ENCODE assay signal across 7 cellular contexts in genomic region chr9:214488-215448, GRCh38. TPM values are rescaled to one million over a fixed set of nuclear protein-coding genes. Genes with fewer than 3 reads are reported as not detected.
A peak's percentile ranks its signal among the peaks of the same experiment; 100 is the strongest.
DNase-seq lines count a peak whose midpoint lies in the region; ATAC-seq and TF ChIP-seq lines count a peak whose summit lies in the region.

TSS of gene DOCK8 (plus strand) at chr9:214865. CDS start at chr9:214977, 112 bp downstream.

- H3K9me3 ChIP-seq in neuronal stem cell (replicated peaks in 1 of 2; ENCODE audit: control insufficient read depth in 2 of 2, insufficient read depth in 1 of 2, low read depth in 1 of 2, low read length in 2 of 2) (peaks cover 0 to 4% of the 10 kb centered on the region in 2 donors), testis (no peaks in the 10 kb centered on the region)

- DNase-seq in NCI-H526 treated with DMSO at 0.1 percent for 48 hours (lab: John Stamatoyannopoulos, UW) (peak; percentile 42), activated T-cell treated with anti-CD3 and anti-CD28 coated beads for 4 hours (peak; percentile 24), fibroblast of mammary gland (ENCODE audit: low read depth) (peak; percentile 21), neuronal stem cell (ENCODE audit: low spot score) (peak; percentile 59), testis (peak; percentile 82)

- H3K14ac ChIP-seq in neuronal stem cell (ENCODE audit: low read length): peak within 1 kb of the TSS; percentile 5

- peak within 1 kb of the TSS; percentile 99 for H2AFZ ChIP-seq in neuronal stem cell (ENCODE audit: low read length)

- no peak within 1 kb of the TSS for H2BK5ac ChIP-seq in neuronal stem cell (ENCODE audit: low read length)

- H2BK12ac ChIP-seq in neuronal stem cell (ENCODE audit: low read length): no peak within 1 kb of the TSS

- no peak within 1 kb of the TSS for H3K27ac ChIP-seq in neuronal stem cell (replicated peaks; ENCODE audit: low read length)
- peak within 1 kb of the TSS; percentile 87 to 93 for H3K27ac ChIP-seq in testis

- H3K79me1 ChIP-seq in neuronal stem cell (ENCODE audit: low read depth, low read length): no peaks in the 10 kb centered on the region

- peak within 1 kb of the TSS; percentile 93 for H3K18ac ChIP-seq in neuronal stem cell (ENCODE audit: low read length)

- H2BK120ac ChIP-seq in neuronal stem cell (ENCODE audit: low read depth, low read length): no peak within 1 kb of the TSS

- H3K23ac ChIP-seq in neuronal stem cell (ENCODE audit: low read depth, low read length, poor library complexity): peak within 1 kb of the TSS; percentile 95

- TF ChIP-seq POLR2A in testis (IDR thresholded peaks at IDR 0.05): no peak

- peak within 1 kb of the TSS; percentile 55 for H4K8ac ChIP-seq in neuronal stem cell (ENCODE audit: low read depth, low read length)

- H3K4me3 ChIP-seq in fibroblast of mammary gland (ENCODE audit: control insufficient read depth, low read depth, low read length) (peak within 1 kb of the TSS; percentile 20), neuronal stem cell (ENCODE audit: low read length in 2 of 2) (peak within 1 kb of the TSS; percentile 45 to 87), testis (peak within 1 kb of the TSS; percentile 61 to 73)

- H2AK5ac ChIP-seq in neuronal stem cell (ENCODE audit: low read depth, low read length): no peak within 1 kb of the TSS

- TF ChIP-seq CTCF in fibroblast of mammary gland (conservative IDR thresholded peaks at IDR 0.05; ENCODE audit: control insufficient read depth, insufficient read depth, low read depth, low read length): no peak
- TF ChIP-seq CTCF in testis (IDR thresholded peaks at IDR 0.05): peak in 2 of 3 experiments; percentile 15 to 54

- H2BK15ac ChIP-seq in neuronal stem cell (ENCODE audit: low read length): no peak within 1 kb of the TSS

- peak; percentile 70 for ATAC-seq in GM18520 (IDR thresholded peaks at IDR 0.05; ENCODE audit: unreplicated experiment)
- ATAC-seq in HG02884 (IDR thresholded peaks at IDR 0.05; ENCODE audit: unreplicated experiment): peak; percentile 86

- H3K27me3 ChIP-seq in neuronal stem cell (ENCODE audit: control insufficient read depth in 3 of 3, insufficient read depth in 3 of 3, low read depth in 1 of 3, low read length in 3 of 3): peaks cover 4 to 65% (median 26%) of the 10 kb centered on the region in 3 experiments
- H3K27me3 ChIP-seq in testis: no peaks in the 10 kb centered on the region

- H3K4ac ChIP-seq in neuronal stem cell (ENCODE audit: low read length): no peak within 1 kb of the TSS

- peak within 1 kb of the TSS; percentile 85 for H3K9ac ChIP-seq in neuronal stem cell (ENCODE audit: low read depth, low read length, poor library complexity)

- intact Hi-C loops in testis (cut with DNase I; ENCODE audit: low total_unique reads): no loop called here

- H3K4me2 ChIP-seq in neuronal stem cell (ENCODE audit: insufficient read depth, low read length, poor library complexity, severe bottlenecking): peak within 1 kb of the TSS; percentile 89

- H4K91ac ChIP-seq in neuronal stem cell (ENCODE audit: low read depth, low read length, poor library complexity): peak within 1 kb of the TSS; percentile 43

- no CpG with 5 or more reads among the region's 116 CpGs for WGBS in neuronal stem cell (ENCODE audit: extremely low coverage in 2 of 2, insufficient read length in 2 of 2, insufficient replicate concordance in 1 of 2), 2 donors
- 1% methylated on average over 17 to 54 of the region's 116 CpGs for WGBS in testis, 2 donors

- H3K36me3 ChIP-seq in neuronal stem cell (replicated peaks in 1 of 2; ENCODE audit: control insufficient read depth in 2 of 2, insufficient read depth in 2 of 2, low read length in 2 of 2) (no peaks in the 10 kb centered on the region), testis (ENCODE audit: low read depth, missing control alignments) (no peaks in the 10 kb centered on the region)

- H3K4me1 ChIP-seq in neuronal stem cell (ENCODE audit: control insufficient read depth in 2 of 2, insufficient read depth in 1 of 2, low read depth in 1 of 2, low read length in 2 of 2) (peaks cover 0 to 2% of the 10 kb centered on the region in 2 donors), testis (no peaks in the 10 kb centered on the region)

RNA-seq across cellular contexts. Expression of gene DOCK8, which starts in this region (rescaled TPM):
- 0.17 TPM for polyA plus RNA-seq in neuronal stem cell (2013, experiment 1 of 2)
- 0.26 TPM for polyA plus RNA-seq in neuronal stem cell (2013, experiment 2 of 2)
- 10 to 100 TPM; 51.4 to 63.9 TPM for total RNA-seq in testis
- 46.7 TPM for polyA plus RNA-seq in testis (ENCODE audit: insufficient read depth, low read depth, low replicate concordance)

Comparison
In these comparisons a context has a peak if more than half of its experiments do, and no peak if none do; other contexts are left out.
1. DNase-seq: peak in every context shown above with its lines; median percentile 82 in testis; 59 in neuronal stem cell; 42 in NCI-H526 treated with DMSO at 0.1 percent for 48 hours; 24 in activated T-cell treated with anti-CD3 and anti-CD28 coated beads for 4 hours; 21 in fibroblast of mammary gland.